In genomic region chr15:42623951-42624350, GRCh38 we compare ENCODE assay signal across 17 cellular contexts. TPM values are rescaled to one million over a fixed set of nuclear protein-coding genes. Genes with fewer than 3 reads are reported as not detected.
DNase-seq lines count a peak whose midpoint lies in the region; ATAC-seq, FAIRE-seq and TF ChIP-seq lines count a peak whose summit lies in the region.
"Had no signal": no experiment of that assay in that cellular context is flagged by ENCODE, and none has a peak within 500 bp of the region (broad histone marks: within the 10 kb centered on the region; RNA-seq: fewer than 3 reads in every experiment).

No MANE protein-coding gene starts in this region.

- in situ Hi-C loops in HepG2 (cut with HindIII; ENCODE audit: extremely low pct_ligation_motif_present, low pct_unique_long_range_greater_than_20kb), result no loop called here

- no peak for TF ChIP-seq RAD21 in HepG2 (CRISPR knock-in tag; IDR thresholded peaks at IDR 0.05)

- DNase-seq in right lobe of liver (no peak), HepG2 (ENCODE audit: low spot score) (no peak), cerebellar cortex (ENCODE audit: low spot score) (peak; percentile 40), left lobe of liver (ENCODE audit: low spot score) (no peak), superior temporal gyrus (ENCODE audit: extremely low spot score) (peak; percentile 55), right atrium auricular region (ENCODE audit: low spot score) (no peak), foreskin melanocyte (no peak), osteoblast (ENCODE audit: insufficient read length, low spot score, missing footprints) (no peak)
- DNase-seq: ACHN; BE2C; CD4-positive, CD25-positive, alpha-beta regulatory T cell; CD8-positive, alpha-beta memory T cell; COR-L47; DMS 273 treated with DMSO at 0.1 percent for 48 hours; DMS79 had no signal

- H4K20me1 ChIP-seq in HepG2 (ENCODE audit: insufficient read depth, low read length) (no peaks in the 10 kb centered on the region), osteoblast (ENCODE audit: insufficient read depth, low read length) (no peaks in the 10 kb centered on the region)

- POLR2A ChIA-PET in HepG2 (lab: Yijun Ruan, JAX), result no interaction called here

- H3K4me2 ChIP-seq in HepG2 (ENCODE audit: low read depth, low read length), result no peak overlapping the region
- no peak overlapping the region for H3K4me2 ChIP-seq in osteoblast (ENCODE audit: insufficient read depth, low read length)

- CTCF ChIA-PET in HepG2 (lab: Yijun Ruan, JAX; ENCODE audit: low intra/inter-chr PET ratio, low total read pairs), result no interaction called here

- TF ChIP-seq CTCF in right lobe of liver (IDR thresholded peaks at IDR 0.05), result no peak
- TF ChIP-seq CTCF in HepG2 (CRISPR knock-in tag; IDR thresholded peaks at IDR 0.05), result no peak
- TF ChIP-seq CTCF in right atrium auricular region (IDR thresholded peaks at IDR 0.05), result no peak
- no peak for TF ChIP-seq CTCF in osteoblast (IDR thresholded peaks at IDR 0.05; ENCODE audit: extremely low read depth, low read depth, low read length)

- H3K27me3 ChIP-seq in right lobe of liver (no peaks in the 10 kb centered on the region), HepG2 (ENCODE audit: control insufficient read depth in 1 of 2, insufficient read depth in 2 of 2, low read length in 2 of 2) (no peaks in the 10 kb centered on the region), right atrium auricular region (no peaks in the 10 kb centered on the region), osteoblast (ENCODE audit: insufficient read depth, low read length) (no peaks in the 10 kb centered on the region)
- H3K27me3 ChIP-seq: BE2C had no signal

- FAIRE-seq in HepG2 (lab: Jason Lieb, UNC), result no peak
- FAIRE-seq: GM12878 had no signal

- H3K4me1 ChIP-seq in right lobe of liver, result no peaks in the 10 kb centered on the region
- H3K4me1 ChIP-seq in HepG2 (ENCODE audit: insufficient read depth, low read length), result peaks cover 11% of the 10 kb centered on the region
- no peaks in the 10 kb centered on the region for H3K4me1 ChIP-seq in right atrium auricular region
- no peaks in the 10 kb centered on the region for H3K4me1 ChIP-seq in osteoblast (ENCODE audit: insufficient read depth, low read length)
- H3K4me1 ChIP-seq: BE2C had no signal

- no peak for TF ChIP-seq EP300 in HepG2 (IDR thresholded peaks at IDR 0.05; ENCODE audit: low read depth in 2 of 2, low read length in 2 of 2)
- no peak for TF ChIP-seq EP300 in HepG2 (CRISPR knock-in tag; IDR thresholded peaks at IDR 0.05; ENCODE audit: borderline replicate concordance)

- no peak overlapping the region for H2AFZ ChIP-seq in HepG2 (ENCODE audit: low read length)
- no peak overlapping the region for H2AFZ ChIP-seq in osteoblast (ENCODE audit: low read length)

- H3K4me3 ChIP-seq in right lobe of liver (no peak overlapping the region), HepG2 (replicated peaks in 1 of 3; ENCODE audit: insufficient read depth in 1 of 3, low read depth in 2 of 3, low read length in 3 of 3) (no peak overlapping the region), right atrium auricular region (no peak overlapping the region), osteoblast (ENCODE audit: insufficient read depth, low read length) (no peak overlapping the region)
- H3K4me3 ChIP-seq: GM12878, HAP-1 had no signal

- H3K9me3 ChIP-seq in right lobe of liver (no peaks in the 10 kb centered on the region), HepG2 (ENCODE audit: low read length) (no peaks in the 10 kb centered on the region), right atrium auricular region (no peaks in the 10 kb centered on the region), osteoblast (ENCODE audit: low read depth, low read length) (no peaks in the 10 kb centered on the region)
- H3K9me3 ChIP-seq: BE2C, HAP-1 had no signal

- BruUV-seq in HepG2 (replicated peaks; lab: Mats Ljungman, UMichigan), result no TSS peak

- H3K27ac ChIP-seq in right lobe of liver (no peak overlapping the region), HepG2 (ENCODE audit: extremely low read length, insufficient read depth, low read length) (no peak overlapping the region), right atrium auricular region (no peak overlapping the region), osteoblast (ENCODE audit: low read depth, low read length) (no peak overlapping the region)

- intact Hi-C loops in right lobe of liver (cut with DNase I) (no loop called here), HepG2 (cut with micrococcal nuclease; ENCODE audit: unreplicated experiment) (no loop called here)

- H3K79me2 ChIP-seq in HepG2 (ENCODE audit: insufficient read depth, low read length), result no peaks in the 10 kb centered on the region
- H3K79me2 ChIP-seq in osteoblast (ENCODE audit: insufficient read depth, low read length), result no peaks in the 10 kb centered on the region

- H3K36me3 ChIP-seq in right lobe of liver (no peaks in the 10 kb centered on the region), HepG2 (replicated peaks in 1 of 2; ENCODE audit: control insufficient read depth in 1 of 2, insufficient read depth in 2 of 2, low read length in 2 of 2) (peaks cover 0 to 2% of the 10 kb centered on the region in 2 experiments; a peak in 1 of 5 replicates), right atrium auricular region (no peaks in the 10 kb centered on the region), osteoblast (ENCODE audit: insufficient read depth, low read length) (no peaks in the 10 kb centered on the region)
- H3K36me3 ChIP-seq: BE2C, HAP-1 had no signal

- ATAC-seq in right lobe of liver (peak in 3 of 4 donors; percentile 46 to 79 (median 53)), HepG2 (no peak), left lobe of liver (peak; percentile 71)
- ATAC-seq: GM12878 had no signal

- no peak overlapping the region for H3K9ac ChIP-seq in HepG2 (ENCODE audit: insufficient read depth, low read depth, low read length)

- TF ChIP-seq POLR2A in right lobe of liver (IDR thresholded peaks at IDR 0.05), result no peak
- no peak for TF ChIP-seq POLR2A in HepG2 (IDR thresholded peaks at IDR 0.05; ENCODE audit: insufficient read depth in 1 of 2, low read depth in 2 of 2, low read length in 2 of 2)

TF ChIP-seq in HepG2, 621 proteins besides CTCF, POLR2A, EP300 and RAD21 (continues in another document):
- TF ChIP-seq DPF2 (CRISPR knock-in tag; IDR thresholded peaks at IDR 0.05; ENCODE audit: borderline replicate concordance, low read depth) (no peak), BRF2 (CRISPR knock-in tag; IDR thresholded peaks at IDR 0.05) (no peak), FOSL1 (CRISPR knock-in tag; IDR thresholded peaks at IDR 0.05; ENCODE audit: borderline replicate concordance) (no peak), ATF5 (CRISPR knock-in tag; IDR thresholded peaks at IDR 0.05; ENCODE audit: low read depth) (no peak), TOPORS (CRISPR knock-in tag; IDR thresholded peaks at IDR 0.05) (no peak), IRF2 (CRISPR knock-in tag; IDR thresholded peaks at IDR 0.05) (no peak), ZNF17 (CRISPR knock-in tag; IDR thresholded peaks at IDR 0.05) (no peak)

RNA-seq across cellular contexts. Expression of gene STARD9, which starts 48.5 kb away (rescaled TPM):
- total RNA-seq in right lobe of liver (1 to 10 TPM in 5 of 6 experiments, under 1 TPM in 1; 0.70 to 3.1 (median 1.5) TPM), HepG2 (2016; rRNA removed; fragmentation: Illumina TruSeq; extraction: Trizol) (2.7 and 5.3 TPM in 2 replicates), left lobe of liver (0.91 TPM), right atrium auricular region (1 to 10 TPM; 8.3 to 8.8 TPM), osteoblast (9.4 and 13.0 TPM in 2 replicates)
- 1.0 and 1.3 TPM in 2 replicates for total RNA-seq in HepG2 (2016; cell fraction: cytosol; rRNA removed; fragmentation: Illumina TruSeq; extraction: Trizol; ENCODE audit: low read depth)
- total RNA-seq in HepG2 (2016; cell fraction: insoluble cytoplasmic fraction; rRNA removed; fragmentation: Illumina TruSeq; extraction: Trizol), result 2.6 and 4.9 TPM in 2 replicates
- 0.86 and 1.4 TPM in 2 replicates for total RNA-seq in HepG2 (2016; cell fraction: membrane; rRNA removed; fragmentation: Illumina TruSeq; extraction: Trizol)
- 9.0 and 12.9 TPM in 2 replicates for total RNA-seq in HepG2 (2016; cell fraction: nucleus; rRNA removed; fragmentation: Illumina TruSeq; extraction: Trizol)
- 7.5 and 9.0 TPM in 2 replicates for polyA plus RNA-seq in HepG2 (2011; rRNA removed)
- 1.7 and 1.9 TPM in 2 replicates for polyA plus RNA-seq in HepG2 (2011; cell fraction: cytosol; rRNA removed)
- polyA plus RNA-seq in HepG2 (2011; cell fraction: nucleus; rRNA removed), result 57.0 and 60.2 TPM in 2 replicates
- polyA plus RNA-seq in HepG2 (2012), result 5.9 and 8.8 TPM in 2 replicates
- polyA plus RNA-seq in HepG2 (2016; cell fraction: cytosol; fragmentation: Illumina TruSeq; extraction: Trizol; ENCODE audit: low read depth), result 0.23 and 0.53 TPM in 2 replicates
- polyA plus RNA-seq in HepG2 (2016; cell fraction: insoluble cytoplasmic fraction; fragmentation: Illumina TruSeq; extraction: Trizol; ENCODE audit: low read depth), result 1.4 and 1.8 TPM in 2 replicates
- polyA plus RNA-seq in HepG2 (2016; cell fraction: membrane; fragmentation: Illumina TruSeq; extraction: Trizol; ENCODE audit: low read depth), result 0.34 and 0.55 TPM in 2 replicates
- 20.5 and 20.8 TPM in 2 replicates for polyA plus RNA-seq in HepG2 (2016; cell fraction: nucleus; fragmentation: Illumina TruSeq; extraction: Trizol; ENCODE audit: insufficient read depth, low read depth)
- polyA minus RNA-seq in HepG2 (2011; rRNA and poly(A)+ RNA removed; ENCODE audit: low replicate concordance), result 8.8 and 8.9 TPM in 2 replicates
- polyA minus RNA-seq in HepG2 (2011; cell fraction: cytosol; rRNA and poly(A)+ RNA removed), result 1.9 and 2.0 TPM in 2 replicates
- polyA minus RNA-seq in HepG2 (2011; cell fraction: nucleus; rRNA and poly(A)+ RNA removed), result 28.7 and 30.3 TPM in 2 replicates

Comparison
In these comparisons a context has a peak if more than half of its experiments do, and no peak if none do; other contexts are left out.
1. DNase-seq: peak in cerebellar cortex (single experiment) and superior temporal gyrus (single experiment); none in right lobe of liver (0 of 3), HepG2 (single experiment), left lobe of liver (single experiment), right atrium auricular region (single experiment), foreskin melanocyte (single experiment) and osteoblast (single experiment).